11 cellular contexts compared by ENCODE assay signal in the genomic region with DNA sequence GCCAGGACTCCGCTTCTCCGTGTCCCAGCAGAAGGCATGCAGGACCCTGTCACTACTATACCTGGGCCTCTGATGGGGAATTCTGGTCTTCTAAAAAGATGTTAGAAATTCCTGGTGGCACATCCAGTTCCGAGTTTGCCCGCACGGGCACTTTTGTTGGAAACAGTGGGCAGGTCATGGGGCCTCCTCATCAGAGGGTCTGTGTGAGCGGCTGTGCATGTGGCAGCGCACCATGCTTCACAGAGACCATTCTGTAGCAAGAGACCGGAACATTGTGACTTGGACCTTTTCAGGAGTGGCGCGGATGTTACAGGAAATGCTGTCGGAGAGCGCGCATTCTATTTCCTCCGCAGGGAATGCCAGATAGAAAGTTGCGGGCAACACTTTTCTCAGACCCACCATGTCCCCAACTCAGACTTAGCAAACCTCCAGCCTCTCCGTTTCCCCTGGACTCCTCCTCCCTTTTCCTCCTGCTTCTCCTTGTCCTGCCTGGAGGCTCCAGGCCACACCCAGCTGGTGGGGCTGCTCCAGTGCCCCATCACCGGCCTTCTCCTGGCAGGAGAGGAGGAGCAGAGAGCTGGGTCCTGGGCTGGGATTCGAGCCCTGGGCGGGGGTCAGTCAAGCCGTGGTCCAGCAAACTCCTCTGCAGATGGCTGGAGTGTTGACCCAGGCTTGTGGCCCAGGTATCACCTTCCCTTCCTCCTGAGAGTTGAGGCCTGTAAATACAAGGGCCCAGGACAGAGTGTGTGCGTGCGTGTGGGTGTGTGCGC. TPM values are rescaled to one million over a fixed set of nuclear protein-coding genes. Genes with fewer than 3 reads are reported as not detected.
DNase-seq lines count a peak whose midpoint lies in the region; ATAC-seq and TF ChIP-seq lines count a peak whose summit lies in the region.
"Had no signal": no experiment of that assay in that cellular context is flagged by ENCODE, and none has a peak within 500 bp of the region (broad histone marks: within the 10 kb centered on the region; RNA-seq: fewer than 3 reads in every experiment).

No MANE protein-coding gene starts in this region.

- peaks cover 0 to 3% (median 0%) of the 10 kb centered on the region in 5 donors for H3K9me3 Mint-ChIP-seq in CD8-positive, alpha-beta memory T cell
- H3K9me3 Mint-ChIP-seq in WTC11 (peaks cover 5% of the 10 kb centered on the region; the same call in 1 of the 2 replicates), CD14-positive monocyte (peaks cover 0 to 2% (median 0%) of the 10 kb centered on the region in 7 donors), Caco-2 (ENCODE audit: unreplicated experiment) (no peaks in the 10 kb centered on the region)
- H3K9me3 Mint-ChIP-seq: dendritic cell treated with granulocyte-macrophage colony-stimulating factor and Interleukin-4, amounts not matched to agents 40 ng/mL and 50 ng/mL, for 4 days had no signal

- no peak for DNase-seq in CD8-positive, alpha-beta memory T cell
- DNase-seq in WTC11 (ENCODE audit: low spot score) (no peak), CD14-positive monocyte (ENCODE audit: low spot score) (no peak), lower leg skin (ENCODE audit: low spot score in 2 of 2) (no peak), Caco-2 (no peak)
- DNase-seq: MV-4-11 had no signal

- H3K4me3 Mint-ChIP-seq in CD8-positive, alpha-beta memory T cell: peak overlapping the region in 2 of 7 donors; percentile 27 to 51
- H3K4me3 Mint-ChIP-seq in WTC11 (no peak overlapping the region), CD14-positive monocyte (no peak overlapping the region), Caco-2 (ENCODE audit: unreplicated experiment) (no peak overlapping the region)
- H3K4me3 Mint-ChIP-seq: dendritic cell treated with granulocyte-macrophage colony-stimulating factor and Interleukin-4, amounts not matched to agents 40 ng/mL and 50 ng/mL, for 4 days had no signal

- H3K4me3 ChIP-seq in CD8-positive, alpha-beta memory T cell (ENCODE audit: low read length): no peak overlapping the region
- H3K4me3 ChIP-seq in skin epidermis: no peak overlapping the region
- H3K4me3 ChIP-seq in lower leg skin (ENCODE audit: low read depth, poor library complexity, severe bottlenecking): no peak overlapping the region
- H3K4me3 ChIP-seq in Caco-2 (ENCODE audit: low read depth, low read length): no peak overlapping the region

- CTCF ChIA-PET in CD8-positive, alpha-beta memory T cell (lab: Charles Lee): no interaction called here
- CTCF ChIA-PET in WTC11 (lab: Charles Lee) (interaction anchor here (1.0 to 2.0 kb wide), 5 partner anchors 9 to 159 kb away, joined by 3 to 8 read pairs (median 3); no protein-coding TSS in a partner anchor), Caco-2 (lab: Charles Lee) (interaction anchor here (0.5 to 1.4 kb wide), 3 partner anchors 17 to 109 kb away, joined by 3 read pairs; no protein-coding TSS in a partner anchor)

- no peak overlapping the region for H3K27ac ChIP-seq in CD8-positive, alpha-beta memory T cell (ENCODE audit: low read depth, low read length)
- H3K27ac ChIP-seq in layer of hippocampus (ENCODE audit: low read depth, low read length) (peak overlapping the region; percentile 60), skin epidermis (peak overlapping the region in 13 of 21 experiments; percentile 3 to 79 (median 33))
- H3K27ac ChIP-seq: VCaP had no signal

- intact Hi-C loops in CD14-positive monocyte (cut with micrococcal nuclease): no loop called here
- intact Hi-C loops in lower leg skin (cut with DNase I; ENCODE audit: low total_unique reads): no loop called here
- intact Hi-C loops in Caco-2 (cut with micrococcal nuclease; ENCODE audit: unreplicated experiment): loop anchor here (10.0 kb wide), 1 partner anchor 118 kb away; no protein-coding TSS in a partner anchor

- no peak for TF ChIP-seq POLR2A in lower leg skin (IDR thresholded peaks at IDR 0.05)

- H3K27me3 Mint-ChIP-seq in CD8-positive, alpha-beta memory T cell: peaks cover 0 to 2% of the 10 kb centered on the region in 2 donors
- H3K27me3 Mint-ChIP-seq in WTC11 (ENCODE audit: low read depth) (no peaks in the 10 kb centered on the region), CD14-positive monocyte (ENCODE audit: low read depth in 3 of 3) (no peaks in the 10 kb centered on the region), Caco-2 (ENCODE audit: insufficient read depth, unreplicated experiment) (no peaks in the 10 kb centered on the region)
- H3K27me3 Mint-ChIP-seq: dendritic cell treated with granulocyte-macrophage colony-stimulating factor and Interleukin-4, amounts not matched to agents 40 ng/mL and 50 ng/mL, for 4 days had no signal

- ATAC-seq in WTC11: no peak
- no peak for ATAC-seq in GM21526 (IDR thresholded peaks at IDR 0.05; ENCODE audit: low FRiP score, unreplicated experiment)

- TF ChIP-seq CTCF in WTC11 (IDR thresholded peaks at IDR 0.05) (no peak), CD14-positive monocyte (IDR thresholded peaks at IDR 0.05) (no peak), lower leg skin (IDR thresholded peaks at IDR 0.05) (no peak), Caco-2 (IDR thresholded peaks at IDR 0.05; ENCODE audit: insufficient read depth in 1 of 2, low read depth in 1 of 2, low read length in 1 of 2, severe bottlenecking in 1 of 2, unreplicated experiment in 1 of 2) (no peak)

- peaks cover 70% of the 10 kb centered on the region for H3K4me1 ChIP-seq in CD8-positive, alpha-beta memory T cell (ENCODE audit: insufficient read depth, low read length)
- H3K4me1 ChIP-seq in Caco-2: peaks cover 30% of the 10 kb centered on the region

- H3K9me3 ChIP-seq in CD8-positive, alpha-beta memory T cell (ENCODE audit: low read length): no peaks in the 10 kb centered on the region
- no peaks in the 10 kb centered on the region for H3K9me3 ChIP-seq in Caco-2

- H3K27ac Mint-ChIP-seq in CD8-positive, alpha-beta memory T cell: peak overlapping the region in 7 of 8 donors; percentile 5 to 90 (median 54)
- H3K27ac Mint-ChIP-seq in WTC11 (peak overlapping the region; percentile 52; the same call in 1 of the 2 replicates), CD14-positive monocyte (peak overlapping the region in 1 of 7 donors; percentile 19), Caco-2 (ENCODE audit: unreplicated experiment) (no peak overlapping the region)
- H3K27ac Mint-ChIP-seq: dendritic cell treated with granulocyte-macrophage colony-stimulating factor and Interleukin-4, amounts not matched to agents 40 ng/mL and 50 ng/mL, for 4 days had no signal

- no TSS peak for BruUV-seq in Caco-2 (replicated peaks; lab: Mats Ljungman, UMichigan)

- H3K36me3 Mint-ChIP-seq in CD8-positive, alpha-beta memory T cell: peaks cover 7 to 80% (median 14%) of the 10 kb centered on the region in 3 donors
- H3K36me3 Mint-ChIP-seq in WTC11 (peaks cover 11% of the 10 kb centered on the region; the same call in 1 of the 2 replicates), CD14-positive monocyte (peaks cover 69 to 84% of the 10 kb centered on the region in 2 donors), Caco-2 (ENCODE audit: insufficient read depth, unreplicated experiment) (peaks cover 5% of the 10 kb centered on the region)

- H3K4me1 Mint-ChIP-seq in CD8-positive, alpha-beta memory T cell: peaks cover 77 to 96% (median 80%) of the 10 kb centered on the region in 3 donors
- H3K4me1 Mint-ChIP-seq in WTC11 (peaks cover 69% of the 10 kb centered on the region), CD14-positive monocyte (peaks cover 23% of the 10 kb centered on the region), Caco-2 (ENCODE audit: low read depth, unreplicated experiment) (peaks cover 5% of the 10 kb centered on the region)

- whole genome bisulfite sequencing in lower leg skin, 2 donors: 79 to 84% methylated on average over 23 of the region's 23 CpGs

- POLR2A ChIA-PET in CD8-positive, alpha-beta memory T cell (lab: Charles Lee): interaction anchor here (0.5 to 2.1 kb wide), 2 partner anchors 35 to 62 kb away, joined by 3 to 4 read pairs; no protein-coding TSS in a partner anchor
- POLR2A ChIA-PET in WTC11 (lab: Charles Lee): no interaction called here
- POLR2A ChIA-PET in Caco-2 (lab: Charles Lee): no interaction called here

- H3K36me3 ChIP-seq in CD8-positive, alpha-beta memory T cell (ENCODE audit: insufficient read depth, low read length): peaks cover 22% of the 10 kb centered on the region
- no peaks in the 10 kb centered on the region; the same call in 1 of the 2 replicates for H3K36me3 ChIP-seq in Caco-2 (ENCODE audit: control insufficient read depth, insufficient read depth, low read length)

- H3K27me3 ChIP-seq in CD8-positive, alpha-beta memory T cell (ENCODE audit: insufficient read depth, low read length, poor library complexity, severe bottlenecking): no peaks in the 10 kb centered on the region
- H3K27me3 ChIP-seq in layer of hippocampus (ENCODE audit: control insufficient read depth, insufficient read depth, low read length): no peaks in the 10 kb centered on the region
- H3K27me3 ChIP-seq in Caco-2 (replicated peaks; ENCODE audit: control insufficient read depth, insufficient read depth, low read length): no peaks in the 10 kb centered on the region

TF ChIP-seq in WTC11, 78 proteins besides CTCF, POLR2A, EP300 and RAD21:
- TF ChIP-seq, protein P1, sequence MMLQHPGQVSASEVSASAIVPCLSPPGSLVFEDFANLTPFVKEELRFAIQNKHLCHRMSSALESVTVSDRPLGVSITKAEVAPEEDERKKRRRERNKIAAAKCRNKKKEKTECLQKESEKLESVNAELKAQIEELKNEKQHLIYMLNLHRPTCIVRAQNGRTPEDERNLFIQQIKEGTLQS (CRISPR knock-in tag; conservative IDR thresholded peaks at IDR 0.05): no peak
- TF ChIP-seq CREB1 (CRISPR knock-in tag; IDR thresholded peaks at IDR 0.05) (no peak), ETV6 (CRISPR knock-in tag; IDR thresholded peaks at IDR 0.05) (no peak)
- TF ChIP-seq, protein P2, sequence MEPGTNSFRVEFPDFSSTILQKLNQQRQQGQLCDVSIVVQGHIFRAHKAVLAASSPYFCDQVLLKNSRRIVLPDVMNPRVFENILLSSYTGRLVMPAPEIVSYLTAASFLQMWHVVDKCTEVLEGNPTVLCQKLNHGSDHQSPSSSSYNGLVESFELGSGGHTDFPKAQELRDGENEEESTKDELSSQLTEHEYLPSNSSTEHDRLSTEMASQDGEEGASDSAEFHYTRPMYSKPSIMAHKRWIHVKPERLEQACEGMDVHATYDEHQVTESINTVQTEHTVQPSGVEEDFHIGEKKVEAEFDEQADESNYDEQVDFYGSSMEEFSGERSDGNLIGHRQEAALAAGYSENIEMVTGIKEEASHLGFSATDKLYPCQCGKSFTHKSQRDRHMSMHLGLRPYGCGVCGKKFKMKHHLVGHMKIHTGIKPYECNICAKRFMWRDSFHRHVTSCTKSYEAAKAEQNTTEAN (CRISPR knock-in tag; IDR thresholded peaks at IDR 0.05): no peak

RNA-seq across cellular contexts. Expression of a gene that starts 46.6 kb away (rescaled TPM):
- 100 to 1,000 TPM; 145 to 147 TPM for total RNA-seq in CD8-positive, alpha-beta memory T cell
- 109 TPM for polyA plus RNA-seq in CD8-positive, alpha-beta memory T cell
- 36.9 to 38.1 TPM (median 37.2 TPM) in 3 replicates for total RNA-seq in WTC11 (2021)
- 10 to 100 TPM; 22.5 to 28.0 TPM for polyA plus RNA-seq in CD14-positive monocyte
- total RNA-seq in lower leg skin: 100 to 1,000 TPM in 2 of 4 donors, 10 to 100 TPM in 2; 50.8 to 151 (median 98.7) TPM
- total RNA-seq in Caco-2 (2022): 16.6 and 18.8 TPM in 2 replicates
